ENCODE assay signal across 16 cellular contexts in genomic region chr13:110278859-110279258, GRCh38. TPM values are rescaled to one million over a fixed set of nuclear protein-coding genes. Genes with fewer than 3 reads are reported as not detected.
DNase-seq lines count a peak whose midpoint lies in the region; FAIRE-seq and TF ChIP-seq lines count a peak whose summit lies in the region.
"Had no signal": no experiment of that assay in that cellular context is flagged by ENCODE, and none has a peak within 500 bp of the region (broad histone marks: within the 10 kb centered on the region; RNA-seq: fewer than 3 reads in every experiment).

No MANE protein-coding gene starts in this region.

- TF ChIP-seq CTCF in chondrocyte (IDR thresholded peaks at IDR 0.05), result no peak
- no peak for TF ChIP-seq CTCF in osteocyte (IDR thresholded peaks at IDR 0.05)
- TF ChIP-seq CTCF in brain microvascular endothelial cell (IDR thresholded peaks at IDR 0.05; ENCODE audit: low read depth, low read length, missing control alignments), result no peak

- H3K9me3 Mint-ChIP-seq in chondrocyte (ENCODE audit: low read depth), result no peaks in the 10 kb centered on the region
- no peaks in the 10 kb centered on the region for H3K9me3 Mint-ChIP-seq in osteocyte (ENCODE audit: unreplicated experiment)
- H3K9me3 Mint-ChIP-seq: CD4-positive, alpha-beta T cell; GM23338; H9 had no signal

- no peaks in the 10 kb centered on the region for H3K9me3 ChIP-seq in subcutaneous abdominal adipose tissue (ENCODE audit: control insufficient read depth in 5 of 5, low read length in 5 of 5)

- H3K4me3 ChIP-seq in subcutaneous abdominal adipose tissue (ENCODE audit: low read depth in 1 of 5, low read length in 5 of 5) (no peak overlapping the region), brain microvascular endothelial cell (ENCODE audit: low read depth, low read length) (no peak overlapping the region)
- H3K4me3 ChIP-seq: GM23338 had no signal

- no peaks in the 10 kb centered on the region for H3K27me3 ChIP-seq in subcutaneous abdominal adipose tissue (ENCODE audit: control insufficient read depth in 5 of 5, insufficient read depth in 4 of 5, low read length in 5 of 5)
- H3K27me3 ChIP-seq in brain microvascular endothelial cell (replicated peaks), result no peaks in the 10 kb centered on the region

- H3K4me1 ChIP-seq in subcutaneous abdominal adipose tissue (ENCODE audit: control insufficient read depth in 5 of 5, insufficient read depth in 5 of 5, low read length in 5 of 5), result peaks cover 18 to 91% (median 89%) of the 10 kb centered on the region in 5 donors

- peak overlapping the region; percentile 82 for H3K27ac ChIP-seq in subcutaneous abdominal adipose tissue (ENCODE audit: low read depth, low read length)
- no peak overlapping the region for H3K27ac ChIP-seq in brain microvascular endothelial cell

- H3K4me3 Mint-ChIP-seq in chondrocyte (ENCODE audit: unreplicated experiment) (no peak overlapping the region), osteocyte (ENCODE audit: unreplicated experiment) (no peak overlapping the region)
- H3K4me3 Mint-ChIP-seq: B cell; CD4-positive, alpha-beta T cell; GM23338; H9 had no signal

- FAIRE-seq in H54 (lab: Jason Lieb, UNC), result peak; percentile 53
- FAIRE-seq: A204.1 had no signal

- H3K4me1 Mint-ChIP-seq in chondrocyte (ENCODE audit: low read depth), result peaks cover 95% of the 10 kb centered on the region
- peaks cover 95% of the 10 kb centered on the region for H3K4me1 Mint-ChIP-seq in osteocyte (ENCODE audit: unreplicated experiment)
- H3K4me1 Mint-ChIP-seq: B cell had no signal

- peaks cover 20% of the 10 kb centered on the region for H3K36me3 Mint-ChIP-seq in chondrocyte (ENCODE audit: low read depth)
- peaks cover 30% of the 10 kb centered on the region for H3K36me3 Mint-ChIP-seq in osteocyte (ENCODE audit: unreplicated experiment)

- H3K27ac Mint-ChIP-seq in chondrocyte (ENCODE audit: unreplicated experiment) (peak overlapping the region; percentile 87), osteocyte (ENCODE audit: unreplicated experiment) (peak overlapping the region; percentile 98)
- H3K27ac Mint-ChIP-seq: B cell; CD4-positive, alpha-beta T cell; GM23338; H9 had no signal

- in situ Hi-C loops in brain microvascular endothelial cell (cut with HindIII; ENCODE audit: low pct_ligation_motif_present, low sequenced_read_pairs), result no loop called here

- H3K27me3 Mint-ChIP-seq in chondrocyte (ENCODE audit: low read depth) (no peaks in the 10 kb centered on the region), osteocyte (ENCODE audit: unreplicated experiment) (no peaks in the 10 kb centered on the region)

- peaks cover 0 to 15% (median 14%) of the 10 kb centered on the region in 5 donors for H3K36me3 ChIP-seq in subcutaneous abdominal adipose tissue (ENCODE audit: control insufficient read depth in 5 of 5, insufficient read depth in 5 of 5, low read length in 5 of 5)
- H3K36me3 ChIP-seq in brain microvascular endothelial cell (replicated peaks), result peaks cover 67% of the 10 kb centered on the region

- TF ChIP-seq POLR2A in H54 (IDR thresholded peaks at IDR 0.05; ENCODE audit: low read depth, low read length), result no peak

- DNase-seq in H54 (ENCODE audit: insufficient read length, low spot score) (no peak), chondrocyte (ENCODE audit: low spot score) (no peak), osteocyte (ENCODE audit: extremely low spot score, unreplicated experiment) (peak; percentile 23), brain microvascular endothelial cell (no peak), NCI-H510A treated with DMSO at 0.1 percent for 48 hours (lab: John Stamatoyannopoulos, UW) (no peak), LoVo (ENCODE audit: low spot score) (no peak)
- no peak for DNase-seq in stimulated activated CD4-positive, alpha-beta T cell treated with anti-CD3 and anti-CD28 coated beads, Interleukin-15, amount 100 ng/mL, for 24 hours
- DNase-seq: C1 segment of cervical spinal cord; Calu3; CD4-positive, alpha-beta T cell; DMS 273 treated with DMSO at 0.1 percent for 48 hours; H9 had no signal

- H3K9ac ChIP-seq in subcutaneous abdominal adipose tissue (ENCODE audit: low read length in 5 of 5), result peak overlapping the region in 3 of 5 donors; percentile 9 to 84 (median 73)

RNA-seq across cellular contexts. Expression of gene COL4A1, which starts 28.1 kb away (rescaled TPM):
- total RNA-seq in chondrocyte (2,319 to 5,210 TPM (median 5,209 TPM) in 3 replicates), osteocyte (3,181 and 3,589 TPM in 2 replicates)
- total RNA-seq: B cell had no signal

RNA-seq across cellular contexts. Expression of gene COL4A2, which starts 28.2 kb away (rescaled TPM):
- total RNA-seq in chondrocyte (1,370 to 2,411 TPM (median 2,366 TPM) in 3 replicates), osteocyte (2,001 and 2,067 TPM in 2 replicates)
- total RNA-seq: CD4-positive, alpha-beta T cell had no signal
